Comparison of ENCODE assay signal across 25 cellular contexts in genomic region chr7:1238363-1239331, GRCh38. TPM values are rescaled to one million over a fixed set of nuclear protein-coding genes. Genes with fewer than 3 reads are reported as not detected.
A peak's percentile ranks its signal among the peaks of the same experiment; 100 is the strongest.
DNase-seq lines count a peak whose midpoint lies in the region; ATAC-seq and TF ChIP-seq lines count a peak whose summit lies in the region.
"Had no signal": no experiment of that assay in that cellular context is flagged by ENCODE, and none has a peak within 500 bp of the region (broad histone marks: within the 10 kb centered on the region; RNA-seq: fewer than 3 reads in every experiment).

No MANE protein-coding gene starts in this region.

- DNase-seq in activated CD4-positive, alpha-beta T cell treated with anti-CD3 and anti-CD28 coated beads, Interleukin-2, amount 10 ng/mL, durations not matched to agents 24 days and 14 days = no peak
- no peak for DNase-seq in activated CD4-positive, alpha-beta T cell treated with anti-CD3 and anti-CD28 coated beads, Interleukin-2, amount 50 U/mL, for 4 hours
- no peak for DNase-seq in CD8-positive, alpha-beta memory T cell
- DNase-seq in cerebellum (ENCODE audit: low spot score) = peak; percentile 32
- DNase-seq in stimulated activated CD4-positive, alpha-beta T cell treated with anti-CD3 and anti-CD28 coated beads, Interleukin-15, amount 100 ng/mL, for 24 hours = no peak
- DNase-seq in stimulated activated CD4-positive, alpha-beta T cell treated with anti-CD3 and anti-CD28 coated beads, Interleukin-4, amount 100 ng/mL, for 4 hours = no peak
- DNase-seq: activated T-cell treated with anti-CD3 and anti-CD28 coated beads, Interleukin-2, amount 50 U/mL, for 4 hours; BE2C; Caco-2; cerebellar nuclear complex; DMS79 treated with DMSO at 0.1 percent for 48 hours; effector CD8-positive, alpha-beta T cell; foreskin melanocyte; hippocampal formation; NCI-H187; nucleus accumbens; transverse colon had no signal

- no peak for TF ChIP-seq CTCF in neural cell (IDR thresholded peaks at IDR 0.05; ENCODE audit: poor library complexity, severe bottlenecking)

- H3K79me2 ChIP-seq in neural cell (replicated peaks; ENCODE audit: insufficient read depth, low read length) = no peaks in the 10 kb centered on the region

- TF ChIP-seq EP300 in neural cell (conservative IDR thresholded peaks at IDR 0.05; ENCODE audit: poor library complexity, severe bottlenecking) = no peak

- no peak overlapping the region for H2AFZ ChIP-seq in neural cell (ENCODE audit: low read depth, low read length)

- POLR2A ChIA-PET in CD8-positive, alpha-beta memory T cell (lab: Charles Lee) = no interaction called here

- H3K4me1 Mint-ChIP-seq in activated CD4-positive, alpha-beta T cell treated with anti-CD3 and anti-CD28 coated beads, Interleukin-2, amount 10 ng/mL, durations not matched to agents 24 days and 14 days = peaks cover 6% of the 10 kb centered on the region
- peaks cover 14 to 35% (median 24%) of the 10 kb centered on the region in 3 donors for H3K4me1 Mint-ChIP-seq in CD8-positive, alpha-beta memory T cell

- H3K9me2 ChIP-seq in neural cell (ENCODE audit: insufficient read depth, low read length) = no peaks in the 10 kb centered on the region

- ATAC-seq in HG03342 (IDR thresholded peaks at IDR 0.05; ENCODE audit: unreplicated experiment) = no peak
- ATAC-seq: activated T-cell treated with anti-CD3 and anti-CD28 coated beads, Interleukin-2, amount 50 U/mL, for 4 hours; esophagus mucosa; GM12878 had no signal

- peak overlapping the region; percentile 5 for H3K9ac ChIP-seq in neural cell (ENCODE audit: low read length)

- intact Hi-C loops in activated CD4-positive, alpha-beta T cell treated with anti-CD3 and anti-CD28 coated beads, Interleukin-2, amount 10 ng/mL, durations not matched to agents 24 days and 14 days (cut with micrococcal nuclease) = no loop called here

- H3K4me3 ChIP-seq in CD8-positive, alpha-beta memory T cell (ENCODE audit: low read length) = no peak overlapping the region
- no peak overlapping the region for H3K4me3 ChIP-seq in neural cell (ENCODE audit: low read length)
- H3K4me3 ChIP-seq: GM12878, smooth muscle cell, transverse colon had no signal

- no peaks in the 10 kb centered on the region for H3F3A ChIP-seq in neural cell (ENCODE audit: insufficient read depth, low read length, poor library complexity, severe bottlenecking)

- peak overlapping the region; percentile 48 for H3K27ac Mint-ChIP-seq in activated CD4-positive, alpha-beta T cell treated with anti-CD3 and anti-CD28 coated beads, Interleukin-2, amount 10 ng/mL, durations not matched to agents 24 days and 14 days
- H3K27ac Mint-ChIP-seq in CD8-positive, alpha-beta memory T cell = peak overlapping the region in 2 of 8 donors; percentile 39 to 71

- H3K27me3 Mint-ChIP-seq in activated CD4-positive, alpha-beta T cell treated with anti-CD3 and anti-CD28 coated beads, Interleukin-2, amount 10 ng/mL, durations not matched to agents 24 days and 14 days = peaks cover 58% of the 10 kb centered on the region
- H3K27me3 Mint-ChIP-seq in CD8-positive, alpha-beta memory T cell = peaks cover 59% of the 10 kb centered on the region in 2 donors

- H3K4me3 Mint-ChIP-seq in activated CD4-positive, alpha-beta T cell treated with anti-CD3 and anti-CD28 coated beads, Interleukin-2, amount 10 ng/mL, durations not matched to agents 24 days and 14 days = no peak overlapping the region
- peak overlapping the region in 4 of 7 donors; percentile 17 to 63 (median 53) for H3K4me3 Mint-ChIP-seq in CD8-positive, alpha-beta memory T cell
- H3K4me3 Mint-ChIP-seq: activated naive CD4-positive, alpha-beta T cell treated with anti-CD3 and anti-CD28 coated beads, Interleukin-2, amount 50 U/mL, for 24 hours had no signal

- no peak overlapping the region for H3K27ac ChIP-seq in CD8-positive, alpha-beta memory T cell (ENCODE audit: low read depth, low read length)
- no peak overlapping the region for H3K27ac ChIP-seq in neural cell (ENCODE audit: low read length)
- H3K27ac ChIP-seq: transverse colon had no signal

- no peaks in the 10 kb centered on the region for H4K20me1 ChIP-seq in neural cell (ENCODE audit: insufficient read depth)

- H3K27me3 ChIP-seq in CD8-positive, alpha-beta memory T cell (ENCODE audit: insufficient read depth, low read length, poor library complexity, severe bottlenecking) = peaks cover 38% of the 10 kb centered on the region
- H3K27me3 ChIP-seq in neural cell (ENCODE audit: insufficient read depth, low read depth, low read length) = peaks cover 92% of the 10 kb centered on the region

- peaks cover 4% of the 10 kb centered on the region for H3K4me1 ChIP-seq in CD8-positive, alpha-beta memory T cell (ENCODE audit: insufficient read depth, low read length)
- H3K4me1 ChIP-seq: BE2C had no signal

- no peaks in the 10 kb centered on the region for H3K36me3 ChIP-seq in CD8-positive, alpha-beta memory T cell (ENCODE audit: insufficient read depth, low read length)
- no peaks in the 10 kb centered on the region for H3K36me3 ChIP-seq in neural cell (ENCODE audit: insufficient read depth, low read length)
- H3K36me3 ChIP-seq: BE2C, transverse colon had no signal

- H3K4me2 ChIP-seq in neural cell (ENCODE audit: low read length) = no peak overlapping the region
- H3K4me2 ChIP-seq: smooth muscle cell had no signal

- TF ChIP-seq RAD21 in neural cell (conservative IDR thresholded peaks at IDR 0.05) = no peak

- no peaks in the 10 kb centered on the region for H3K9me3 ChIP-seq in CD8-positive, alpha-beta memory T cell (ENCODE audit: low read length)
- H3K9me3 ChIP-seq in neural cell (ENCODE audit: low read length) = no peaks in the 10 kb centered on the region
- H3K9me3 ChIP-seq: BE2C, Caco-2, transverse colon had no signal

- H3K36me3 Mint-ChIP-seq in activated CD4-positive, alpha-beta T cell treated with anti-CD3 and anti-CD28 coated beads, Interleukin-2, amount 10 ng/mL, durations not matched to agents 24 days and 14 days (ENCODE audit: low read depth) = peaks cover 8% of the 10 kb centered on the region
- H3K36me3 Mint-ChIP-seq in CD8-positive, alpha-beta memory T cell = no peaks in the 10 kb centered on the region
- H3K36me3 Mint-ChIP-seq: activated naive CD4-positive, alpha-beta T cell treated with anti-CD3 and anti-CD28 coated beads, Interleukin-2, amount 50 U/mL, for 24 hours had no signal

- CTCF ChIA-PET in CD8-positive, alpha-beta memory T cell (lab: Charles Lee) = interaction anchor here (1.1 kb wide), 1 partner anchor 10 kb away, joined by 3 read pairs; no protein-coding TSS in a partner anchor

- H3K9me3 Mint-ChIP-seq in activated CD4-positive, alpha-beta T cell treated with anti-CD3 and anti-CD28 coated beads, Interleukin-2, amount 10 ng/mL, durations not matched to agents 24 days and 14 days = no peaks in the 10 kb centered on the region
- peaks cover 0 to 5% (median 0%) of the 10 kb centered on the region in 5 donors for H3K9me3 Mint-ChIP-seq in CD8-positive, alpha-beta memory T cell
- H3K9me3 Mint-ChIP-seq: activated naive CD4-positive, alpha-beta T cell treated with anti-CD3 and anti-CD28 coated beads, Interleukin-2, amount 50 U/mL, for 24 hours; activated T-cell treated with anti-CD3 and anti-CD28 coated beads, Interleukin-2, amount 50 U/mL, for 4 hours had no signal

TF ChIP-seq in neural cell, 6 proteins besides CTCF, POLR2A, EP300 and RAD21:
- peak; percentile 91 for TF ChIP-seq EZH2 (IDR thresholded peaks at IDR 0.05; ENCODE audit: borderline replicate concordance, insufficient read depth, low read length, poor library complexity, severe bottlenecking)
- no peak for TF ChIP-seq SMC3 (conservative IDR thresholded peaks at IDR 0.05; ENCODE audit: poor library complexity)

RNA-seq across cellular contexts. Expression of gene UNCX, which starts 6.0 kb away (rescaled TPM):
- not detected in 2 replicates for total RNA-seq in activated CD4-positive, alpha-beta T cell treated with anti-CD3 and anti-CD28 coated beads, Interleukin-2, amount 10 ng/mL, durations not matched to agents 24 days and 14 days
- not detected for total RNA-seq in CD8-positive, alpha-beta memory T cell
- not detected for polyA plus RNA-seq in CD8-positive, alpha-beta memory T cell
- total RNA-seq in cerebellum = 15.5 TPM
- 1.6 TPM in 2 replicates for polyA plus RNA-seq in neural cell
- polyA minus RNA-seq in neural cell = 0.93 and 1.5 TPM in 2 replicates
- total RNA-seq: activated T-cell treated with anti-CD3 and anti-CD28 coated beads, Interleukin-2, amount 50 U/mL, for 4 hours; Caco-2; esophagus mucosa; GM12878; LHCN-M2; lower leg skin; smooth muscle cell; transverse colon had no signal
- polyA plus RNA-seq: GM12878, smooth muscle cell had no signal

Comparison
In these comparisons a context has a peak if more than half of its experiments do, and no peak if none do; other contexts are left out.
1. RNA of gene UNCX, which starts 6.0 kb away (total RNA-seq): 15.5 TPM in cerebellum (single experiment); not detected in activated CD4-positive, alpha-beta T cell treated with anti-CD3 and anti-CD28 coated beads, Interleukin-2, amount 10 ng/mL, durations not matched to agents 24 days and 14 days and not detected in CD8-positive, alpha-beta memory T cell; every median in the first group is over 10 times any median in the second.